Comparison of ENCODE assay signal across 24 cellular contexts in genomic region chr7:69878015-69878414, GRCh38.
"Had no signal": no experiment of that assay in that cellular context is flagged by ENCODE, and none has a peak within 500 bp of the region (broad histone marks: within the 10 kb centered on the region; RNA-seq: fewer than 3 reads in every experiment).

No MANE protein-coding gene starts in this region.

- H3K4me3 Mint-ChIP-seq: naive thymus-derived CD8-positive, alpha-beta T cell; nephron progenitor cell; stimulated activated memory B cell treated with anti-CD40 and anti-IgM and Interleukin-4, amounts not matched to agents 10 μg/mL and 1 μg/mL and 100 μg/mL, for 72 hours; stimulated activated naive CD8-positive, alpha-beta T cell treated with anti-CD3 and anti-CD28 coated beads, Interleukin-15, amount 100 ng/mL, for 72 hours; type B pancreatic cell had no signal

- H3K4me1 Mint-ChIP-seq: stimulated activated naive CD8-positive, alpha-beta T cell treated with anti-CD3 and anti-CD28 coated beads, Interleukin-15, amount 100 ng/mL, for 72 hours had no signal

- H3K27ac ChIP-seq: dorsolateral prefrontal cortex, esophagus muscularis mucosa, lower lobe of right lung, psoas muscle, sigmoid colon, spleen, thyroid gland, uterus had no signal

- H3K9me3 ChIP-seq: esophagus muscularis mucosa, lower lobe of right lung, psoas muscle, sigmoid colon, spleen, thyroid gland, uterus had no signal

- H3K4me1 ChIP-seq: lower lobe of right lung, psoas muscle, thyroid gland, uterus had no signal

- ATAC-seq: left colon; left ventricle myocardium superior; lower lobe of right lung; naive thymus-derived CD8-positive, alpha-beta T cell; psoas muscle; right cardiac atrium; stimulated activated memory B cell treated with anti-CD40 and anti-IgM and Interleukin-4, amounts not matched to agents 10 μg/mL and 1 μg/mL and 100 μg/mL, for 72 hours; stimulated activated naive CD8-positive, alpha-beta T cell treated with anti-CD3 and anti-CD28 coated beads, Interleukin-15, amount 100 ng/mL, for 72 hours had no signal

- DNase-seq: dorsolateral prefrontal cortex; effector CD4-positive, alpha-beta T cell; foreskin melanocyte; hypothalamus; immature natural killer cell; islet precursor cell; kidney glomerular epithelial cell; left colon; left ventricle myocardium superior; lower lobe of right lung; naive thymus-derived CD8-positive, alpha-beta T cell; nephron progenitor cell; nucleus accumbens; psoas muscle; right cardiac atrium; sigmoid colon; spleen; stimulated activated CD4-positive, alpha-beta T cell treated with anti-CD3 and anti-CD28 coated beads, Interleukin-4, amount 100 ng/mL, for 4 hours; stimulated activated naive CD8-positive, alpha-beta T cell treated with anti-CD3 and anti-CD28 coated beads, Interleukin-15, amount 100 ng/mL, for 72 hours; thyroid gland; uterus had no signal

- H3K36me3 ChIP-seq: esophagus muscularis mucosa, lower lobe of right lung, sigmoid colon, spleen, thyroid gland, uterus had no signal

- H3K4me3 ChIP-seq: dorsolateral prefrontal cortex, esophagus muscularis mucosa, lower lobe of right lung, psoas muscle, sigmoid colon, spleen, thyroid gland, uterus had no signal

- H3K27me3 ChIP-seq: dorsolateral prefrontal cortex, esophagus muscularis mucosa, sigmoid colon, spleen, thyroid gland, uterus had no signal

- H3K27ac Mint-ChIP-seq: naive thymus-derived CD8-positive, alpha-beta T cell; nephron progenitor cell; stimulated activated memory B cell treated with anti-CD40 and anti-IgM and Interleukin-4, amounts not matched to agents 10 μg/mL and 1 μg/mL and 100 μg/mL, for 72 hours; stimulated activated naive CD8-positive, alpha-beta T cell treated with anti-CD3 and anti-CD28 coated beads, Interleukin-15, amount 100 ng/mL, for 72 hours; type B pancreatic cell had no signal

- H3K27me3 Mint-ChIP-seq: stimulated activated memory B cell treated with anti-CD40 and anti-IgM and Interleukin-4, amounts not matched to agents 10 μg/mL and 1 μg/mL and 100 μg/mL, for 72 hours had no signal

- H3K9me3 Mint-ChIP-seq: immature natural killer cell; naive thymus-derived CD8-positive, alpha-beta T cell; nephron progenitor cell; stimulated activated naive CD8-positive, alpha-beta T cell treated with anti-CD3 and anti-CD28 coated beads, Interleukin-15, amount 100 ng/mL, for 72 hours had no signal

- H3K36me3 Mint-ChIP-seq: immature natural killer cell; naive thymus-derived CD8-positive, alpha-beta T cell; stimulated activated memory B cell treated with anti-CD40 and anti-IgM and Interleukin-4, amounts not matched to agents 10 μg/mL and 1 μg/mL and 100 μg/mL, for 72 hours had no signal
